Comparison of ENCODE assay signal across 18 cellular contexts in genomic region chr20:38862226-38862625, GRCh38. TPM values are rescaled to one million over a fixed set of nuclear protein-coding genes. Genes with fewer than 3 reads are reported as not detected.
DNase-seq lines count a peak whose midpoint lies in the region; ATAC-seq, FAIRE-seq and TF ChIP-seq lines count a peak whose summit lies in the region.
"Had no signal": no experiment of that assay in that cellular context is flagged by ENCODE, and none has a peak within 500 bp of the region (broad histone marks: within the 10 kb centered on the region; RNA-seq: fewer than 3 reads in every experiment).

No MANE protein-coding gene starts in this region.

- TF ChIP-seq POLR2A in HepG2 (IDR thresholded peaks at IDR 0.05; ENCODE audit: insufficient read depth in 1 of 2, low read depth in 2 of 2, low read length in 2 of 2), result no peak
- TF ChIP-seq POLR2A in right lobe of liver (IDR thresholded peaks at IDR 0.05), result no peak

- H3K27me3 Mint-ChIP-seq in T-helper 17 cell (no peaks in the 10 kb centered on the region), mesothelial cell of epicardium (ENCODE audit: low read depth) (peaks cover 16% of the 10 kb centered on the region)

- H3K36me3 Mint-ChIP-seq in T-helper 17 cell (ENCODE audit: low read depth) (peaks cover 2% of the 10 kb centered on the region), mesothelial cell of epicardium (no peaks in the 10 kb centered on the region)

- H4K20me1 ChIP-seq in HepG2 (ENCODE audit: insufficient read depth, low read length), result no peaks in the 10 kb centered on the region

- H3K36me3 ChIP-seq in HepG2 (replicated peaks in 1 of 2; ENCODE audit: control insufficient read depth in 1 of 2, insufficient read depth in 2 of 2, low read length in 2 of 2) (no peaks in the 10 kb centered on the region), right lobe of liver (no peaks in the 10 kb centered on the region)
- H3K36me3 ChIP-seq: SJSA1, tibial artery had no signal

- H3K27me3 ChIP-seq in HepG2 (ENCODE audit: control insufficient read depth in 1 of 2, insufficient read depth in 2 of 2, low read length in 2 of 2) (peaks cover 0 to 16% of the 10 kb centered on the region in 2 experiments; a peak in 3 of 5 replicates), right lobe of liver (no peaks in the 10 kb centered on the region), dorsolateral prefrontal cortex (no peaks in the 10 kb centered on the region)
- H3K27me3 ChIP-seq: tibial artery had no signal

- BruUV-seq in HepG2 (replicated peaks; lab: Mats Ljungman, UMichigan), result no TSS peak

- H3K27ac ChIP-seq in HepG2 (ENCODE audit: extremely low read length, insufficient read depth, low read length) (no peak overlapping the region), right lobe of liver (no peak overlapping the region), dorsolateral prefrontal cortex (peak overlapping the region in 40 of 59 donors; percentile 1 to 71 (median 48)), substantia nigra (ENCODE audit: low read depth, low read length, poor library complexity, severe bottlenecking) (peak overlapping the region; percentile 13)
- H3K27ac ChIP-seq: SJSA1, tibial artery had no signal

- intact Hi-C loops in HepG2 (cut with micrococcal nuclease; ENCODE audit: unreplicated experiment), result no loop called here
- intact Hi-C loops in right lobe of liver (cut with DNase I), result no loop called here
- intact Hi-C loops in dorsolateral prefrontal cortex (cut with DNase I), result no loop called here

- no peak for DNase-seq in HepG2 (ENCODE audit: low spot score)
- DNase-seq in right lobe of liver, result no peak
- DNase-seq in T-helper 17 cell, result no peak
- no peak for DNase-seq in dorsolateral prefrontal cortex
- no peak for DNase-seq in substantia nigra (lab: John Stamatoyannopoulos, UW)
- no peak for DNase-seq in GDM1 (lab: John Stamatoyannopoulos, UW)
- no peak for DNase-seq in mesothelial cell of epicardium (ENCODE audit: low spot score in 2 of 2, unreplicated experiment in 2 of 2)
- DNase-seq: central memory CD4-positive, alpha-beta T cell; endodermal cell; NCI-H2029; NCI-H446 treated with DMSO at 0.1 percent for 48 hours; OCI-M1; stimulated activated CD4-positive, alpha-beta T cell treated with anti-CD3 and anti-CD28 coated beads, Interleukin-4, amount 100 ng/mL, for 1 hour; tibial artery had no signal

- CTCF ChIA-PET in HepG2 (lab: Yijun Ruan, JAX; ENCODE audit: low intra/inter-chr PET ratio, low total read pairs), result no interaction called here

- TF ChIP-seq CTCF in HepG2 (CRISPR knock-in tag; IDR thresholded peaks at IDR 0.05) (no peak), right lobe of liver (IDR thresholded peaks at IDR 0.05) (no peak), dorsolateral prefrontal cortex (IDR thresholded peaks at IDR 0.05 in 54 of 56, conservative IDR thresholded peaks at IDR 0.05 in 2 of 56; ENCODE audit: low read depth in 1 of 56, partially characterized antibody in 56 of 56) (no peak), mesothelial cell of epicardium (IDR thresholded peaks at IDR 0.05; ENCODE audit: unreplicated experiment) (no peak)

- 42% methylated on average over 5 of the region's 5 CpGs for WGBS in HepG2 (ENCODE audit: low lambda C conversion rate)
- 75% methylated on average over 5 of the region's 5 CpGs for WGBS in right lobe of liver (ENCODE audit: insufficient coverage, low coverage, low lambda C conversion rate, missing lambda C conversion rate)

- H3K9me3 Mint-ChIP-seq in mesothelial cell of epicardium, result no peaks in the 10 kb centered on the region
- H3K9me3 Mint-ChIP-seq: endodermal cell had no signal

- no peak overlapping the region for H3K4me3 ChIP-seq in HepG2 (replicated peaks in 1 of 3; ENCODE audit: insufficient read depth in 1 of 3, low read depth in 2 of 3, low read length in 3 of 3)
- no peak overlapping the region for H3K4me3 ChIP-seq in right lobe of liver
- H3K4me3 ChIP-seq in dorsolateral prefrontal cortex, result no peak overlapping the region
- H3K4me3 ChIP-seq: SJSA1, tibial artery had no signal

- peak overlapping the region; percentile 84 for H3K4me3 Mint-ChIP-seq in T-helper 17 cell
- H3K4me3 Mint-ChIP-seq in mesothelial cell of epicardium, result no peak overlapping the region
- H3K4me3 Mint-ChIP-seq: endodermal cell had no signal

- H3K9me3 ChIP-seq in HepG2 (ENCODE audit: low read length), result no peaks in the 10 kb centered on the region
- no peaks in the 10 kb centered on the region for H3K9me3 ChIP-seq in right lobe of liver
- no peaks in the 10 kb centered on the region for H3K9me3 ChIP-seq in T-helper 17 cell (ENCODE audit: control insufficient read depth, low read length, poor library complexity, severe bottlenecking)
- H3K9me3 ChIP-seq: SJSA1, tibial artery had no signal

- TF ChIP-seq RAD21 in HepG2 (CRISPR knock-in tag; IDR thresholded peaks at IDR 0.05), result no peak

- FAIRE-seq in HepG2 (lab: Jason Lieb, UNC), result no peak
- FAIRE-seq: TTC549 had no signal

- H3K4me2 ChIP-seq in HepG2 (ENCODE audit: low read depth, low read length), result no peak overlapping the region

- POLR2A ChIA-PET in HepG2 (lab: Yijun Ruan, JAX), result no interaction called here

- no peaks in the 10 kb centered on the region for H3K79me2 ChIP-seq in HepG2 (ENCODE audit: insufficient read depth, low read length)

- in situ Hi-C loops in HepG2 (cut with HindIII; ENCODE audit: extremely low pct_ligation_motif_present, low pct_unique_long_range_greater_than_20kb), result no loop called here

- H3K9ac ChIP-seq in HepG2 (ENCODE audit: insufficient read depth, low read depth, low read length), result no peak overlapping the region

- H3K4me1 ChIP-seq in HepG2 (ENCODE audit: insufficient read depth, low read length) (peaks cover 13% of the 10 kb centered on the region), right lobe of liver (no peaks in the 10 kb centered on the region)
- H3K4me1 ChIP-seq: SJSA1, tibial artery had no signal

- H3K27ac Mint-ChIP-seq in T-helper 17 cell (peak overlapping the region; percentile 95), mesothelial cell of epicardium (no peak overlapping the region)
- H3K27ac Mint-ChIP-seq: endodermal cell had no signal

- TF ChIP-seq EP300 in HepG2 (IDR thresholded peaks at IDR 0.05; ENCODE audit: low read depth in 2 of 2, low read length in 2 of 2), result no peak
- TF ChIP-seq EP300 in HepG2 (CRISPR knock-in tag; IDR thresholded peaks at IDR 0.05; ENCODE audit: borderline replicate concordance), result no peak

- peaks cover 52% of the 10 kb centered on the region for H3K4me1 Mint-ChIP-seq in T-helper 17 cell
- H3K4me1 Mint-ChIP-seq in mesothelial cell of epicardium, result no peaks in the 10 kb centered on the region

- no peak overlapping the region for H2AFZ ChIP-seq in HepG2 (ENCODE audit: low read length)

- ATAC-seq in HepG2 (no peak), right lobe of liver (no peak), T-helper 17 cell (no peak), HG03135 (IDR thresholded peaks at IDR 0.05; ENCODE audit: unreplicated experiment) (no peak)

TF ChIP-seq in HepG2, 621 proteins besides CTCF, POLR2A, EP300 and RAD21:
- TF ChIP-seq ASH2L (IDR thresholded peaks at IDR 0.05; ENCODE audit: insufficient read length, low read depth, low read length), result no peak
- TF ChIP-seq CREB1 (IDR thresholded peaks at IDR 0.05), result peak; percentile 28; the same call in 1 of the 2 replicates
- no peak for TF ChIP-seq CREB1 (CRISPR knock-in tag; IDR thresholded peaks at IDR 0.05)
- no peak for TF ChIP-seq GTF2F1 (IDR thresholded peaks at IDR 0.05; ENCODE audit: low read length)
- TF ChIP-seq ZNF629 (CRISPR knock-in tag; conservative IDR thresholded peaks at IDR 0.05), result peak; percentile 45
- no peak for TF ChIP-seq ZNF264 (CRISPR knock-in tag; IDR thresholded peaks at IDR 0.05)

RNA-seq across cellular contexts. Expression of gene PPP1R16B, which starts 56.7 kb away (rescaled TPM):
- total RNA-seq in HepG2 (2016; rRNA removed; fragmentation: Illumina TruSeq; extraction: Trizol), result 0.02 TPM in 1 of 2 replicates, not detected in the other
- total RNA-seq in HepG2 (2016; cell fraction: cytosol; rRNA removed; fragmentation: Illumina TruSeq; extraction: Trizol; ENCODE audit: low read depth), result not detected in 2 replicates
- 0.04 TPM in 1 of 2 replicates, not detected in the other for total RNA-seq in HepG2 (2016; cell fraction: insoluble cytoplasmic fraction; rRNA removed; fragmentation: Illumina TruSeq; extraction: Trizol)
- 0.03 TPM in 1 of 2 replicates, not detected in the other for total RNA-seq in HepG2 (2016; cell fraction: membrane; rRNA removed; fragmentation: Illumina TruSeq; extraction: Trizol)
- not detected in 2 replicates for total RNA-seq in HepG2 (2016; cell fraction: nucleus; rRNA removed; fragmentation: Illumina TruSeq; extraction: Trizol)
- 0.09 and 0.11 TPM in 2 replicates for polyA plus RNA-seq in HepG2 (2011; rRNA removed)
- 0.05 and 0.08 TPM in 2 replicates for polyA plus RNA-seq in HepG2 (2011; cell fraction: cytosol; rRNA removed)
- polyA plus RNA-seq in HepG2 (2011; cell fraction: nucleus; rRNA removed), result 0.06 and 0.07 TPM in 2 replicates
- polyA plus RNA-seq in HepG2 (2012), result 0.05 and 0.11 TPM in 2 replicates
- polyA plus RNA-seq in HepG2 (2016; cell fraction: cytosol; fragmentation: Illumina TruSeq; extraction: Trizol; ENCODE audit: low read depth), result not detected in 2 replicates
- polyA plus RNA-seq in HepG2 (2016; cell fraction: insoluble cytoplasmic fraction; fragmentation: Illumina TruSeq; extraction: Trizol; ENCODE audit: low read depth), result not detected in 2 replicates
- polyA plus RNA-seq in HepG2 (2016; cell fraction: membrane; fragmentation: Illumina TruSeq; extraction: Trizol; ENCODE audit: low read depth), result not detected in 2 replicates
- not detected in 2 replicates for polyA plus RNA-seq in HepG2 (2016; cell fraction: nucleus; fragmentation: Illumina TruSeq; extraction: Trizol; ENCODE audit: insufficient read depth, low read depth)
- 0.12 and 0.21 TPM in 2 replicates for polyA minus RNA-seq in HepG2 (2011; rRNA and poly(A)+ RNA removed; ENCODE audit: low replicate concordance)
- not detected in 2 replicates for polyA minus RNA-seq in HepG2 (2011; cell fraction: cytosol; rRNA and poly(A)+ RNA removed)
- polyA minus RNA-seq in HepG2 (2011; cell fraction: nucleus; rRNA and poly(A)+ RNA removed), result 0.13 TPM in 1 of 2 replicates, not detected in the other
- total RNA-seq in right lobe of liver, result 1 to 10 TPM in 5 of 6 experiments, under 1 TPM in 1; 0.62 to 4.0 (median 2.3) TPM
- 10 to 100 TPM; 45.6 to 60.9 TPM for total RNA-seq in T-helper 17 cell
- total RNA-seq in dorsolateral prefrontal cortex, result 100 to 1,000 TPM; 104 to 181 (median 137) TPM
- 0.04 TPM in 1 of 3 replicates, not detected in the others for total RNA-seq in mesothelial cell of epicardium
- total RNA-seq: osteocyte had no signal

Comparison
In these comparisons a context has a peak if more than half of its experiments do, and no peak if none do; other contexts are left out.
1. H3K27ac ChIP-seq: peak in dorsolateral prefrontal cortex (40 of 59) and substantia nigra (single experiment); none in HepG2 (single experiment) and right lobe of liver (0 of 3).
2. RNA of gene PPP1R16B, which starts 56.7 kb away (total RNA-seq): 104 to 181 TPM in dorsolateral prefrontal cortex and 45.6 to 60.9 TPM in T-helper 17 cell; 0.62 to 4.0 TPM in right lobe of liver, 0.04 TPM in mesothelial cell of epicardium and 0.02 to 0.04 TPM in HepG2; every median in the first group is over 4 times any median in the second.